ENCODE assay signal across 14 cellular contexts in the genomic region with DNA sequence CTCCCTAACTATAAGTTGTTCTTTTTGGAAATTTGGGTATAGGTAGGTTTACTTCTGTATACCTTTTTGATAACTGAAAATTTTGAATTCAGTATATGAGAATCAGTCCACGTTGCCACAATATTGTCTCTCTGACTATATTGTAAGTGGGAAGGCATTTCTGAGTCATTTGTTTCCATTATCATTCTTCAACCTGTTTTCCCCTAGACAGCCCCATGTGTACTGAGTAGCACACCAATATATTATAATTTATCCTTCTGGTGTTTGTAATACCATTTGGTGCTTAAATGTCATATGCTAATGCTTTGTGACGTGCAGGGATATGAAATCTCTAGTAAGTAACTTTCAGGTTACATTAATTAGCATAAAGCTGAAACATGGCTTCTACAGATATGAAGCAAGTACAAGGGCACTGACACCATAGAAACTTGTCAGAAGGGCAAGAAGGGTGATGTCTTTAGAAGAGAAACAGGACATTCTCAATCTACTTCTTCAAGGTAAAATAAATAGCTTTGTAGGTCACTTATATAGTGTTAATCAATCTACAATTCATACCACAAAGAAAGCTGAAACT. TPM values are rescaled to one million over a fixed set of nuclear protein-coding genes. Genes with fewer than 3 reads are reported as not detected.
DNase-seq lines count a peak whose midpoint lies in the region; ATAC-seq, FAIRE-seq and TF ChIP-seq lines count a peak whose summit lies in the region.
"Had no signal": no experiment of that assay in that cellular context is flagged by ENCODE, and none has a peak within 500 bp of the region (broad histone marks: within the 10 kb centered on the region; RNA-seq: fewer than 3 reads in every experiment).

No MANE protein-coding gene starts in this region.

- TF ChIP-seq CTCF in spleen (IDR thresholded peaks at IDR 0.05 in 8 of 11, conservative IDR thresholded peaks at IDR 0.05 in 3 of 11) = no peak

- H3K27me3 ChIP-seq in spleen (replicated peaks in 1 of 7) = no peaks in the 10 kb centered on the region

- H3K9me3 Mint-ChIP-seq in activated naive CD8-positive, alpha-beta T cell (ENCODE audit: low read depth) = no peaks in the 10 kb centered on the region
- H3K9me3 Mint-ChIP-seq: brain had no signal

- H3K4me3 ChIP-seq in spleen = peak overlapping the region in 1 of 8 donors; percentile 57
- H3K4me3 ChIP-seq: BLaER1, lung had no signal

- ATAC-seq in HG03342 (IDR thresholded peaks at IDR 0.05; ENCODE audit: unreplicated experiment) = peak; percentile 40
- ATAC-seq in sciatic nerve = no peak
- ATAC-seq: HepG2 had no signal

- WGBS in spleen, 5 donors = 53 to 91% (median 68%) methylated on average over 2 of the region's 2 CpGs

- peaks cover 10% of the 10 kb centered on the region for H3K4me1 Mint-ChIP-seq in activated naive CD8-positive, alpha-beta T cell (ENCODE audit: low read depth)

- no peak overlapping the region for H3K27ac ChIP-seq in spleen
- H3K27ac ChIP-seq: BLaER1 had no signal

- TF ChIP-seq POLR2A in spleen (IDR thresholded peaks at IDR 0.05) = no peak

- peak; percentile 31 for FAIRE-seq in GM19239 (lab: Jason Lieb, UNC)
- FAIRE-seq: HepG2 had no signal

- H3K27me3 Mint-ChIP-seq in activated naive CD8-positive, alpha-beta T cell = no peaks in the 10 kb centered on the region

- H3K4me1 ChIP-seq in spleen = peaks cover 0 to 3% (median 0%) of the 10 kb centered on the region in 6 donors
- H3K4me1 ChIP-seq: BLaER1 had no signal

- intact Hi-C loops in sciatic nerve (cut with DNase I) = no loop called here
- intact Hi-C loops in spleen (cut with DNase I; ENCODE audit: low total_unique reads) = no loop called here

- H3K27ac Mint-ChIP-seq in activated naive CD8-positive, alpha-beta T cell = peak overlapping the region; percentile 72

- peak; percentile 0 for DNase-seq in ELR (ENCODE audit: low read depth)
- DNase-seq in GM19239 (ENCODE audit: insufficient read length, low spot score) = no peak
- no peak for DNase-seq in sciatic nerve (ENCODE audit: low spot score)
- no peak for DNase-seq in SIG-M5 treated with dmso at 0.1 percent for 504 hours (lab: John Stamatoyannopoulos, UW; ENCODE audit: unreplicated experiment)
- no peak for DNase-seq in spleen
- DNase-seq in activated CD8-positive, alpha-beta memory T cell treated with anti-CD3 and anti-CD28 coated beads for 24 hours = no peak
- DNase-seq: hippocampal formation, NCI-H1694 had no signal

- H3K36me3 ChIP-seq in spleen = no peaks in the 10 kb centered on the region
- H3K36me3 ChIP-seq: BLaER1 had no signal

- H3K9me3 ChIP-seq in spleen = no peaks in the 10 kb centered on the region
- H3K9me3 ChIP-seq: BLaER1 had no signal

- no peak overlapping the region for H3K4me3 Mint-ChIP-seq in activated naive CD8-positive, alpha-beta T cell
- H3K4me3 Mint-ChIP-seq: brain had no signal

- H3K36me3 Mint-ChIP-seq in activated naive CD8-positive, alpha-beta T cell = no peaks in the 10 kb centered on the region

RNA-seq across cellular contexts. Expression of gene PAK3, which starts 27.7 kb away (rescaled TPM):
- total RNA-seq in sciatic nerve = 49.4 TPM
- total RNA-seq in spleen = 1 to 10 TPM; 1.7 to 7.3 (median 3.9) TPM
- under 1 TPM; 0.09 to 0.29 (median 0.11) TPM for polyA plus RNA-seq in spleen
- total RNA-seq: HepG2 had no signal
- polyA plus RNA-seq: HepG2 had no signal
